18 cellular contexts compared by ENCODE assay signal in genomic region chr18:66280470-66280869, GRCh38.
DNase-seq lines count a peak whose midpoint lies in the region; ATAC-seq and TF ChIP-seq lines count a peak whose summit lies in the region.
"Had no signal": no experiment of that assay in that cellular context is flagged by ENCODE, and none has a peak within 500 bp of the region (broad histone marks: within the 10 kb centered on the region; RNA-seq: fewer than 3 reads in every experiment).

No MANE protein-coding gene starts in this region.

- H3K4me3 ChIP-seq in left ventricle myocardium inferior (no peak overlapping the region), PC-3 (ENCODE audit: low read length) (no peak overlapping the region)
- H3K4me3 ChIP-seq: MG63, SJSA1 had no signal

- no TSS peak for BruUV-seq in PC-3 (replicated peaks; lab: Mats Ljungman, UMichigan)

- H3F3A ChIP-seq in PC-3 (ENCODE audit: low read length, unreplicated experiment), result no peaks in the 10 kb centered on the region

- CTCF ChIA-PET in PC-3 (lab: Charles Lee), result interaction anchor here (0.7 kb wide), 1 partner anchor 297 kb away, joined by 3 read pairs; no protein-coding TSS in a partner anchor

- peak; percentile 38 for TF ChIP-seq CTCF in left ventricle myocardium inferior (IDR thresholded peaks at IDR 0.05; ENCODE audit: borderline replicate concordance)
- no peak for TF ChIP-seq CTCF in PC-3 (conservative IDR thresholded peaks at IDR 0.05; ENCODE audit: low read depth, low read length)
- no peak for TF ChIP-seq CTCF in natural killer cell (IDR thresholded peaks at IDR 0.05)
- TF ChIP-seq CTCF in type B pancreatic cell (conservative IDR thresholded peaks at IDR 0.05), result no peak

- no peak overlapping the region for H3K4me2 ChIP-seq in PC-3 (ENCODE audit: low read length)
- H3K4me2 ChIP-seq: KMS-11 had no signal

- ATAC-seq in PC-3 (peak; percentile 51), natural killer cell (no peak)

- H3K27me3 Mint-ChIP-seq in natural killer cell (ENCODE audit: low read depth in 2 of 2), result no peaks in the 10 kb centered on the region
- H3K27me3 Mint-ChIP-seq in type B pancreatic cell, result no peaks in the 10 kb centered on the region
- H3K27me3 Mint-ChIP-seq: CD4-positive, alpha-beta T cell had no signal

- no peaks in the 10 kb centered on the region for H3K9me2 ChIP-seq in PC-3 (replicated peaks; ENCODE audit: low read length)

- POLR2A ChIA-PET in PC-3 (lab: Charles Lee; ENCODE audit: unreplicated experiment), result no interaction called here

- H4K20me1 ChIP-seq in PC-3 (ENCODE audit: low read length), result no peaks in the 10 kb centered on the region

- H3K27ac Mint-ChIP-seq in natural killer cell (no peak overlapping the region), type B pancreatic cell (no peak overlapping the region)
- H3K27ac Mint-ChIP-seq: CD4-positive, alpha-beta T cell; H9 had no signal

- H3K4me1 Mint-ChIP-seq in natural killer cell (no peaks in the 10 kb centered on the region), type B pancreatic cell (ENCODE audit: unreplicated experiment) (no peaks in the 10 kb centered on the region)
- H3K4me1 Mint-ChIP-seq: H9 had no signal

- H3K27ac ChIP-seq in left ventricle myocardium inferior (replicated peaks) (no peak overlapping the region), PC-3 (ENCODE audit: low read length) (no peak overlapping the region)
- H3K27ac ChIP-seq: KMS-11, RWPE1, SJSA1 had no signal

- H3K9me3 Mint-ChIP-seq in natural killer cell, result peaks cover 6 to 12% of the 10 kb centered on the region in 2 donors
- no peaks in the 10 kb centered on the region for H3K9me3 Mint-ChIP-seq in type B pancreatic cell

- H3K9me3 ChIP-seq in left ventricle myocardium inferior (replicated peaks) (peaks cover 3% of the 10 kb centered on the region), PC-3 (ENCODE audit: low read length) (no peaks in the 10 kb centered on the region)
- H3K9me3 ChIP-seq: BE2C, MG63 had no signal

- no peak overlapping the region for H3K9ac ChIP-seq in PC-3 (ENCODE audit: low read length)
- H3K9ac ChIP-seq: KMS-11 had no signal

- H3K27me3 ChIP-seq in left ventricle myocardium inferior (ENCODE audit: low read depth) (no peaks in the 10 kb centered on the region), PC-3 (ENCODE audit: low read length) (no peaks in the 10 kb centered on the region)
- H3K27me3 ChIP-seq: BE2C, MG63, SJSA1 had no signal

- no peaks in the 10 kb centered on the region for H3K36me3 ChIP-seq in left ventricle myocardium inferior
- H3K36me3 ChIP-seq in PC-3 (ENCODE audit: low read depth, low read length), result no peaks in the 10 kb centered on the region
- H3K36me3 ChIP-seq: BE2C, MG63, SJSA1 had no signal

- no peak overlapping the region for H3K4me3 Mint-ChIP-seq in natural killer cell
- H3K4me3 Mint-ChIP-seq in type B pancreatic cell, result no peak overlapping the region
- H3K4me3 Mint-ChIP-seq: CD4-positive, alpha-beta T cell; H9 had no signal

- DNase-seq in left ventricle myocardium inferior (no peak), cardiac septum (ENCODE audit: low spot score) (no peak), PC-3 (no peak), hippocampal formation (lab: John Stamatoyannopoulos, UW) (peak; percentile 0 to 26), superior temporal gyrus (ENCODE audit: extremely low spot score) (peak; percentile 48), natural killer cell (no peak), type B pancreatic cell (ENCODE audit: extremely low spot score, unreplicated experiment) (no peak)
- DNase-seq: BE2C; CD4-positive, alpha-beta T cell; DMS79; H9; MG63; NCI-H1105; NCI-H187; NK-92 treated with Interleukin-12 subunit alpha and Interleukin-12 subunit beta, amount 100 ng/mL, for 24 hours had no signal

- no peak overlapping the region for H2AFZ ChIP-seq in PC-3 (ENCODE audit: low read length)

- H3K4me1 ChIP-seq in left ventricle myocardium inferior (no peaks in the 10 kb centered on the region), PC-3 (ENCODE audit: insufficient read depth, low read length) (no peaks in the 10 kb centered on the region)
- H3K4me1 ChIP-seq: BE2C, SJSA1 had no signal

- H3K36me3 Mint-ChIP-seq in natural killer cell, result no peaks in the 10 kb centered on the region
- H3K36me3 Mint-ChIP-seq in type B pancreatic cell, result no peaks in the 10 kb centered on the region

- no peaks in the 10 kb centered on the region for H3K79me2 ChIP-seq in PC-3 (ENCODE audit: low read length)

- intact Hi-C loops in left ventricle myocardium inferior (cut with micrococcal nuclease), result no loop called here
- intact Hi-C loops in cardiac septum (cut with DNase I), result loop anchor here (2.0 kb wide), 1 partner anchor 156 kb away; no protein-coding TSS in a partner anchor
- intact Hi-C loops in PC-3 (cut with micrococcal nuclease), result loop anchor here (5.0 kb wide), 1 partner anchor 298 kb away; no protein-coding TSS in a partner anchor
- intact Hi-C loops in natural killer cell (cut with micrococcal nuclease), result no loop called here

Comparison
In these comparisons a context has a peak if more than half of its experiments do, and no peak if none do; other contexts are left out.
1. intact Hi-C loops: an anchor here in cardiac septum (2.0 kb wide) and PC-3 (5.0 kb wide); none called in left ventricle myocardium inferior and natural killer cell.
2. DNase-seq: peak in hippocampal formation (2 of 2) and superior temporal gyrus (single experiment); none in left ventricle myocardium inferior (single experiment), cardiac septum (single experiment), PC-3 (single experiment), natural killer cell (single experiment) and type B pancreatic cell (single experiment).